1 cellular context compared by ENCODE assay signal in genomic region chr9:121262953-121263352, GRCh38.
TF ChIP-seq lines count a peak whose summit lies in the region.

No MANE protein-coding gene starts in this region.

TF ChIP-seq in IMR-90, 13 proteins besides CTCF, POLR2A, EP300 and RAD21:
- TF ChIP-seq FOS (IDR thresholded peaks at IDR 0.05; ENCODE audit: low read depth, low read length) (no peak), CHD1 (IDR thresholded peaks at IDR 0.05; ENCODE audit: low read depth, low read length) (no peak), MAZ (IDR thresholded peaks at IDR 0.05; ENCODE audit: borderline replicate concordance, low read depth, low read length) (no peak), RCOR1 (IDR thresholded peaks at IDR 0.05; ENCODE audit: insufficient replicate concordance, low read length) (no peak), MXI1 (IDR thresholded peaks at IDR 0.05; ENCODE audit: borderline replicate concordance, low read depth, low read length) (no peak), CEBPB (IDR thresholded peaks at IDR 0.05; ENCODE audit: low read depth, low read length) (no peak), ELK1 (IDR thresholded peaks at IDR 0.05; ENCODE audit: borderline replicate concordance, low read depth, low read length) (no peak), NFE2L2 (IDR thresholded peaks at IDR 0.05; ENCODE audit: low read depth, low read length) (no peak), RFX5 (IDR thresholded peaks at IDR 0.05; ENCODE audit: low read depth, low read length) (no peak), USF2 (IDR thresholded peaks at IDR 0.05; ENCODE audit: low read depth, low read length) (no peak), BHLHE40 (IDR thresholded peaks at IDR 0.05; ENCODE audit: low read depth, low read length) (no peak), MAFK (IDR thresholded peaks at IDR 0.05; ENCODE audit: low read depth, low read length) (no peak)
